Comparison of ENCODE assay signal across 31 cellular contexts in the genomic region with DNA sequence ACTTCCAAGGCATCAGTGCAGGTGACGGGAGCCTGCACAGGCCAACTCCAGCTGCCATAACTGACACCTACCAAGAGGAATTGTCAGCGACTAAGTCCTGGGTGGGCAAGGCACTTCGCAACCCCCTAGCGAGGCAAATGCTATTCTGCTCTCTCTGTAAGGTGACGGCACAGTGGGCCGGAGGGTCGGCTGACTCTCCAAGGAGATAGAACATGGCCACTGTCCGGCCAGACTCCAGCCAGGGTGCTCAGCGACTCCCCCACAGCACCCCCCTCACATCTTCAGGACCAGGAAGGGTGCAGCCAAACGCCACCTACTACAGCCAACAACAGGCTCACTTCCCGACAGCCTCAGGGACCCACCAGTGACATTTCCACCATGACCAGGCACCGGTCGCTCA.
"Had no signal": no experiment of that assay in that cellular context is flagged by ENCODE, and none has a peak within 500 bp of the region (broad histone marks: within the 10 kb centered on the region; RNA-seq: fewer than 3 reads in every experiment).

No MANE protein-coding gene starts in this region.

- H3K27ac Mint-ChIP-seq: activated CD4-positive, alpha-beta T cell treated with anti-CD3 and anti-CD28 coated beads, Interleukin-2, amount 10 ng/mL, durations not matched to agents 24 days and 14 days; activated CD8-positive, alpha-beta T cell treated with anti-CD3 and anti-CD28 coated beads, Interleukin-2, amount 10 ng/mL, durations not matched to agents 7 days and 5 days; activated naive CD4-positive, alpha-beta T cell treated with anti-CD3 and anti-CD28 coated beads, Interleukin-2, amount 10 ng/mL, durations not matched to agents 7 days and 5 days; activated naive CD8-positive, alpha-beta T cell; activated naive CD8-positive, alpha-beta T cell treated with anti-CD3 and anti-CD28 coated beads, Interleukin-2, amount 50 U/mL, for 24 hours; T-cell had no signal

- H3K9me3 Mint-ChIP-seq: activated CD4-positive, alpha-beta T cell treated with anti-CD3 and anti-CD28 coated beads, Interleukin-2, amount 10 ng/mL, durations not matched to agents 24 days and 14 days; activated naive CD4-positive, alpha-beta T cell treated with anti-CD3 and anti-CD28 coated beads, Interleukin-2, amount 10 ng/mL, durations not matched to agents 7 days and 5 days; activated naive CD8-positive, alpha-beta T cell treated with anti-CD3 and anti-CD28 coated beads, Interleukin-2, amount 50 U/mL, for 24 hours; brain; T-cell had no signal

- H3K27ac ChIP-seq: Peyer's patch had no signal

- H3K4me3 Mint-ChIP-seq: activated CD4-positive, alpha-beta T cell treated with anti-CD3 and anti-CD28 coated beads, Interleukin-2, amount 10 ng/mL, durations not matched to agents 24 days and 14 days; activated CD8-positive, alpha-beta T cell treated with anti-CD3 and anti-CD28 coated beads, Interleukin-2, amount 10 ng/mL, durations not matched to agents 7 days and 5 days; activated naive CD4-positive, alpha-beta T cell treated with anti-CD3 and anti-CD28 coated beads, Interleukin-2, amount 10 ng/mL, durations not matched to agents 7 days and 5 days; activated naive CD8-positive, alpha-beta T cell; activated naive CD8-positive, alpha-beta T cell treated with anti-CD3 and anti-CD28 coated beads, Interleukin-2, amount 50 U/mL, for 24 hours; brain; T-cell had no signal

- H3K9me3 ChIP-seq: Peyer's patch had no signal

- H3K27me3 ChIP-seq: Peyer's patch had no signal

- H3K4me3 ChIP-seq: Peyer's patch had no signal

- DNase-seq: activated CD4-positive, alpha-beta T cell treated with anti-CD3 and anti-CD28 coated beads, Interleukin-2, amount 10 ng/mL, durations not matched to agents 24 days and 14 days; activated CD4-positive, alpha-beta T cell treated with anti-CD3 and anti-CD28 coated beads, Interleukin-2, amount 50 U/mL, for 48 hours; activated CD8-positive, alpha-beta T cell treated with anti-CD3 and anti-CD28 coated beads, Interleukin-2, amount 10 ng/mL, durations not matched to agents 7 days and 5 days; activated effector memory CD4-positive, alpha-beta T cell treated with Interleukin-2 at 50 U/mL for 16 hours; activated naive CD4-positive, alpha-beta T cell treated with anti-CD3 and anti-CD28 coated beads, Interleukin-2, amount 10 ng/mL, durations not matched to agents 7 days and 5 days; activated naive CD8-positive, alpha-beta T cell treated with anti-CD3 and anti-CD28 coated beads, Interleukin-2, amount 50 U/mL, for 24 hours; activated T-cell treated with anti-CD3 and anti-CD28 coated beads, Interleukin-2, amount 50 U/mL, for 48 hours; caudate nucleus; MM.1S; NCI-H1092 treated with DMSO at 0.1 percent for 48 hours; NCI-H1417; NCI-H146; NCI-H187; NCI-H2029 treated with DMSO at 0.1 percent for 48 hours; NCI-H2107; NCI-H2171; NCI-H510A; NCI-H526; NCI-H748 treated with DMSO at 0.1 percent for 48 hours; NK-92 treated with Interleukin-12 subunit alpha and Interleukin-12 subunit beta, amount 100 ng/mL, for 24 hours; PC-3; Peyer's patch; RPMI8226; SIG-M5; T-cell; T-helper 2 cell; T-helper 9 cell had no signal

- H3K27me3 Mint-ChIP-seq: activated CD4-positive, alpha-beta T cell treated with anti-CD3 and anti-CD28 coated beads, Interleukin-2, amount 10 ng/mL, durations not matched to agents 24 days and 14 days; activated naive CD4-positive, alpha-beta T cell treated with anti-CD3 and anti-CD28 coated beads, Interleukin-2, amount 10 ng/mL, durations not matched to agents 7 days and 5 days; activated naive CD8-positive, alpha-beta T cell; activated naive CD8-positive, alpha-beta T cell treated with anti-CD3 and anti-CD28 coated beads, Interleukin-2, amount 50 U/mL, for 24 hours; brain; T-cell had no signal

- ATAC-seq: activated CD8-positive, alpha-beta T cell treated with anti-CD3 and anti-CD28 coated beads, Interleukin-2, amount 10 ng/mL, durations not matched to agents 7 days and 5 days; activated naive CD8-positive, alpha-beta T cell treated with anti-CD3 and anti-CD28 coated beads, Interleukin-2, amount 50 U/mL, for 24 hours; PC-3; Right ventricle myocardium inferior; SK-N-SH treated with all-trans-retinoic acid at 6 μM for 48 hours; T-cell had no signal
